ENCODE assay signal across 24 cellular contexts in the genomic region with DNA sequence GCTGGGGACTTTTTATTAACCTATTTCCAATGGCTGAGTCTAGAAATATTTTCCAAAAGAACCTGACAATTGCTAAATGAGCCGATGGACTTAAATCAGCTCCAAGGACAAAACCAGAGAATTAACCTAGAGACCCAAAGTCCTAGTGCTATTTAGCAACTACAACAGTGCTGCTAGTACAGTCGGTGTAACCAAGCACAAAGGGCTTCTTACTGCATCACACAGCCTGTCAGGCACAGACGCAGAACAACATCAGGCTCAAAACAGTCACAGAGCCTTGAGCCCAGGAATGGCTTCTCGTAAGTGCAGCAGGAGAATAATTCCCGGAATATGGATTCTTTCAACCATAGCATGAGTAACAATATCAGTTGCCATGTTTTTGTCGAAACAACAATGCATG.
A peak's percentile ranks its signal among the peaks of the same experiment; 100 is the strongest.
DNase-seq lines count a peak whose midpoint lies in the region; ATAC-seq, FAIRE-seq and TF ChIP-seq lines count a peak whose summit lies in the region.
"Had no signal": no experiment of that assay in that cellular context is flagged by ENCODE, and none has a peak within 500 bp of the region (broad histone marks: within the 10 kb centered on the region; RNA-seq: fewer than 3 reads in every experiment).

No MANE protein-coding gene starts in this region.

- H3K4me1 ChIP-seq in right atrium auricular region (peaks cover 0 to 95% of the 10 kb centered on the region in 2 donors), HepG2 (ENCODE audit: insufficient read depth, low read length) (peaks cover 51% of the 10 kb centered on the region), thyroid gland (peaks cover 33 to 72% of the 10 kb centered on the region in 2 donors), SK-N-SH (ENCODE audit: control insufficient read depth in 1 of 2, insufficient read depth in 2 of 2, low read depth in 1 of 2, low read length in 1 of 2) (peaks cover 11 to 31% of the 10 kb centered on the region in 2 experiments; a peak in 3 of 4 replicates)

- CTCF ChIA-PET in HepG2 (lab: Yijun Ruan, JAX; ENCODE audit: low intra/inter-chr PET ratio, low total read pairs) (no interaction called here), SK-N-SH (lab: Yijun Ruan, JAX) (no interaction called here)

- ATAC-seq in left cardiac atrium (no peak), HepG2 (peak; percentile 38), GM21619 (IDR thresholded peaks at IDR 0.05; ENCODE audit: unreplicated experiment) (no peak)
- ATAC-seq: K562 had no signal

- H3K9me2 ChIP-seq in SK-N-SH: no peaks in the 10 kb centered on the region

- no TSS peak for BruUV-seq in HepG2 (replicated peaks; lab: Mats Ljungman, UMichigan)

- H3K9ac ChIP-seq in HepG2 (ENCODE audit: insufficient read depth, low read depth, low read length) (no peak overlapping the region), SK-N-SH (no peak overlapping the region)

- TF ChIP-seq POLR2A in HepG2 (IDR thresholded peaks at IDR 0.05; ENCODE audit: insufficient read depth in 1 of 2, low read depth in 2 of 2, low read length in 2 of 2) (no peak), thyroid gland (IDR thresholded peaks at IDR 0.05) (no peak)

- TF ChIP-seq EP300 in HepG2 (IDR thresholded peaks at IDR 0.05; ENCODE audit: low read depth in 2 of 2, low read length in 2 of 2) (no peak; a peak in 1 of 4 replicates), HepG2 (CRISPR knock-in tag; IDR thresholded peaks at IDR 0.05; ENCODE audit: borderline replicate concordance) (no peak), SK-N-SH (IDR thresholded peaks at IDR 0.05; ENCODE audit: borderline replicate concordance in 1 of 2, low read depth in 1 of 2, low read length in 1 of 2) (no peak)

- H3K4me2 ChIP-seq in HepG2 (ENCODE audit: low read depth, low read length): no peak overlapping the region
- no peak overlapping the region for H3K4me2 ChIP-seq in SK-N-SH
- H3K4me2 ChIP-seq: PC-9 had no signal

- H4K20me1 ChIP-seq in HepG2 (ENCODE audit: insufficient read depth, low read length) (no peaks in the 10 kb centered on the region), SK-N-SH (ENCODE audit: insufficient read depth) (no peaks in the 10 kb centered on the region)

- H3K27ac ChIP-seq in right atrium auricular region (peak overlapping the region; percentile 4 to 91), HepG2 (ENCODE audit: extremely low read length, insufficient read depth, low read length) (peak overlapping the region; percentile 25), thyroid gland (peak overlapping the region in 2 of 3 donors; percentile 37 to 55), SK-N-SH (ENCODE audit: low read depth in 2 of 2, low read length in 1 of 2) (no peak overlapping the region)
- H3K27ac ChIP-seq: C4-2B, PC-9 had no signal

- H3K9me3 ChIP-seq in right atrium auricular region: no peaks in the 10 kb centered on the region
- H3K9me3 ChIP-seq in HepG2 (ENCODE audit: low read length): no peaks in the 10 kb centered on the region
- H3K9me3 ChIP-seq in thyroid gland: no peaks in the 10 kb centered on the region
- H3K9me3 ChIP-seq in SK-N-SH: no peaks in the 10 kb centered on the region
- H3K9me3 ChIP-seq: MG63 had no signal

- no peak for FAIRE-seq in HepG2 (lab: Jason Lieb, UNC)
- FAIRE-seq: K562 had no signal

- in situ Hi-C loops in HepG2 (cut with HindIII; ENCODE audit: extremely low pct_ligation_motif_present, low pct_unique_long_range_greater_than_20kb) (no loop called here), GM13976 (cut with MboI; ENCODE audit: low sequenced_read_pairs, unreplicated experiment) (no loop called here)

- no peak for TF ChIP-seq RAD21 in HepG2 (CRISPR knock-in tag; IDR thresholded peaks at IDR 0.05)
- no peak for TF ChIP-seq RAD21 in SK-N-SH (IDR thresholded peaks at IDR 0.05; ENCODE audit: low read length)

- POLR2A ChIA-PET in HepG2 (lab: Yijun Ruan, JAX): interaction anchor here (2.9 kb wide), 1 partner anchor 10 kb away, joined by 10 read pairs; no protein-coding TSS in a partner anchor
- POLR2A ChIA-PET in SK-N-SH (lab: Yijun Ruan, JAX): no interaction called here

- H3K27me3 ChIP-seq in right atrium auricular region (no peaks in the 10 kb centered on the region), HepG2 (ENCODE audit: control insufficient read depth in 1 of 2, insufficient read depth in 2 of 2, low read length in 2 of 2) (no peaks in the 10 kb centered on the region), thyroid gland (no peaks in the 10 kb centered on the region), SK-N-SH (ENCODE audit: insufficient read depth) (no peaks in the 10 kb centered on the region)
- H3K27me3 ChIP-seq: MG63 had no signal

- no peak overlapping the region for H3K4me3 ChIP-seq in right atrium auricular region
- H3K4me3 ChIP-seq in epithelial cell of proximal tubule (ENCODE audit: low read depth, low read length): no peak overlapping the region
- H3K4me3 ChIP-seq in HepG2 (replicated peaks in 1 of 3; ENCODE audit: insufficient read depth in 1 of 3, low read depth in 2 of 3, low read length in 3 of 3): no peak overlapping the region
- no peak overlapping the region for H3K4me3 ChIP-seq in thyroid gland (replicated peaks in 1 of 3)
- no peak overlapping the region for H3K4me3 ChIP-seq in SK-N-SH (ENCODE audit: low read depth in 2 of 2, low read length in 1 of 2)
- H3K4me3 ChIP-seq: K562, MG63, PC-9 had no signal

- no peak for TF ChIP-seq CTCF in right atrium auricular region (IDR thresholded peaks at IDR 0.05)
- no peak for TF ChIP-seq CTCF in epithelial cell of proximal tubule (conservative IDR thresholded peaks at IDR 0.05; ENCODE audit: low read depth, low read length)
- TF ChIP-seq CTCF in HepG2 (CRISPR knock-in tag; IDR thresholded peaks at IDR 0.05): no peak
- no peak for TF ChIP-seq CTCF in thyroid gland (IDR thresholded peaks at IDR 0.05)
- TF ChIP-seq CTCF in SK-N-SH (IDR thresholded peaks at IDR 0.05): no peak
- no peak for TF ChIP-seq CTCF in GM13976 (IDR thresholded peaks at IDR 0.05; ENCODE audit: borderline replicate concordance, control extremely low read depth, extremely low read depth, insufficient read depth, missing control alignments)

- no peaks in the 10 kb centered on the region for H3K36me3 ChIP-seq in right atrium auricular region
- no peaks in the 10 kb centered on the region for H3K36me3 ChIP-seq in HepG2 (replicated peaks in 1 of 2; ENCODE audit: control insufficient read depth in 1 of 2, insufficient read depth in 2 of 2, low read length in 2 of 2)
- no peaks in the 10 kb centered on the region for H3K36me3 ChIP-seq in thyroid gland
- H3K36me3 ChIP-seq in SK-N-SH (replicated peaks in 1 of 2; ENCODE audit: control insufficient read depth in 1 of 2, insufficient read depth in 2 of 2, low read length in 1 of 2): no peaks in the 10 kb centered on the region
- H3K36me3 ChIP-seq: MG63 had no signal

- DNase-seq in right atrium auricular region (ENCODE audit: low spot score) (peak; percentile 18), left cardiac atrium (no peak), epithelial cell of proximal tubule (ENCODE audit: low read depth) (peak; percentile 54), HepG2 (ENCODE audit: low spot score) (peak; percentile 55), thyroid gland (peak in 1 of 2 donors; percentile 37), SK-N-SH (no peak), GM13976 (ENCODE audit: low spot score) (no peak)
- DNase-seq: Calu3; CD8-positive, alpha-beta memory T cell; DMS153; GDM1; MG63; NCI-H1092; NCI-H1436; NCI-H1930; NCI-H2227 treated with DMSO at 0.1 percent for 48 hours; NCI-H510A treated with DMSO at 0.1 percent for 48 hours; NCI-H748 treated with DMSO at 0.1 percent for 48 hours; PC-9; RPMI8226; SHP77 had no signal

- intact Hi-C loops in left cardiac atrium (cut with DNase I): loop anchor here in 1 of 2 donors (10.0 kb wide), 1 partner anchor 57 kb away; no protein-coding TSS in a partner anchor
- intact Hi-C loops in HepG2 (cut with micrococcal nuclease; ENCODE audit: unreplicated experiment): no loop called here
- intact Hi-C loops in thyroid gland (cut with DNase I): no loop called here

- no peaks in the 10 kb centered on the region for H3K79me2 ChIP-seq in HepG2 (ENCODE audit: insufficient read depth, low read length)
- no peaks in the 10 kb centered on the region for H3K79me2 ChIP-seq in SK-N-SH (ENCODE audit: insufficient read depth)

- H2AFZ ChIP-seq in HepG2 (ENCODE audit: low read length) (no peak overlapping the region), SK-N-SH (ENCODE audit: low read depth) (no peak overlapping the region)
- H2AFZ ChIP-seq: PC-9 had no signal

- WGBS in HepG2 (ENCODE audit: low lambda C conversion rate): 59% methylated on average over 6 of the region's 6 CpGs
- 59 to 61% methylated on average over 6 of the region's 6 CpGs for WGBS in thyroid gland, 2 donors
- 67% methylated on average over 6 of the region's 6 CpGs for WGBS in SK-N-SH (ENCODE audit: low lambda C conversion rate)

- H3F3A ChIP-seq in SK-N-SH (replicated peaks; ENCODE audit: insufficient read depth): no peaks in the 10 kb centered on the region

TF ChIP-seq in HepG2, 621 proteins besides CTCF, POLR2A, EP300 and RAD21 (continues in another document):
- TF ChIP-seq ZNF274 (CRISPR knock-in tag; IDR thresholded peaks at IDR 0.05) (no peak), FOSL2 (CRISPR knock-in tag; IDR thresholded peaks at IDR 0.05) (no peak)

TF ChIP-seq in SK-N-SH, 30 proteins besides CTCF, POLR2A, EP300 and RAD21 (continues in another document):
- TF ChIP-seq MXI1 (IDR thresholded peaks at IDR 0.05; ENCODE audit: low read depth, low read length) (no peak), RFX5 (IDR thresholded peaks at IDR 0.05; ENCODE audit: low read length) (no peak), FOXJ3 (CRISPR knock-in tag; IDR thresholded peaks at IDR 0.05) (no peak), TEAD4 (IDR thresholded peaks at IDR 0.05; ENCODE audit: borderline replicate concordance, insufficient read depth) (no peak), MEF2A (IDR thresholded peaks at IDR 0.05; ENCODE audit: borderline replicate concordance, low read depth) (no peak), TCF12 (IDR thresholded peaks at IDR 0.05) (no peak), ELF1 (IDR thresholded peaks at IDR 0.05) (no peak), NRF1 (IDR thresholded peaks at IDR 0.05; ENCODE audit: low read depth, low read length) (no peak), NFIC (IDR thresholded peaks at IDR 0.05; ENCODE audit: borderline replicate concordance) (no peak)
- TF ChIP-seq, protein P1, sequence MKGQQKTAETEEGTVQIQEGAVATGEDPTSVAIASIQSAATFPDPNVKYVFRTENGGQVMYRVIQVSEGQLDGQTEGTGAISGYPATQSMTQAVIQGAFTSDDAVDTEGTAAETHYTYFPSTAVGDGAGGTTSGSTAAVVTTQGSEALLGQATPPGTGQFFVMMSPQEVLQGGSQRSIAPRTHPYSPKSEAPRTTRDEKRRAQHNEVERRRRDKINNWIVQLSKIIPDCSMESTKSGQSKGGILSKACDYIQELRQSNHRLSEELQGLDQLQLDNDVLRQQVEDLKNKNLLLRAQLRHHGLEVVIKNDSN (IDR thresholded peaks at IDR 0.05; ENCODE audit: borderline replicate concordance, low read depth): no peak

Comparison
In these comparisons a context has a peak if more than half of its experiments do, and no peak if none do; other contexts are left out.
1. DNase-seq: peak in right atrium auricular region (single experiment), epithelial cell of proximal tubule (single experiment) and HepG2 (single experiment); none in left cardiac atrium (single experiment), SK-N-SH (single experiment) and GM13976 (single experiment).
2. H3K27ac ChIP-seq: peak in right atrium auricular region (2 of 2), HepG2 (single experiment) and thyroid gland (2 of 3); none in SK-N-SH (0 of 2).